ENCODE assay signal across 8 cellular contexts in the genomic region with DNA sequence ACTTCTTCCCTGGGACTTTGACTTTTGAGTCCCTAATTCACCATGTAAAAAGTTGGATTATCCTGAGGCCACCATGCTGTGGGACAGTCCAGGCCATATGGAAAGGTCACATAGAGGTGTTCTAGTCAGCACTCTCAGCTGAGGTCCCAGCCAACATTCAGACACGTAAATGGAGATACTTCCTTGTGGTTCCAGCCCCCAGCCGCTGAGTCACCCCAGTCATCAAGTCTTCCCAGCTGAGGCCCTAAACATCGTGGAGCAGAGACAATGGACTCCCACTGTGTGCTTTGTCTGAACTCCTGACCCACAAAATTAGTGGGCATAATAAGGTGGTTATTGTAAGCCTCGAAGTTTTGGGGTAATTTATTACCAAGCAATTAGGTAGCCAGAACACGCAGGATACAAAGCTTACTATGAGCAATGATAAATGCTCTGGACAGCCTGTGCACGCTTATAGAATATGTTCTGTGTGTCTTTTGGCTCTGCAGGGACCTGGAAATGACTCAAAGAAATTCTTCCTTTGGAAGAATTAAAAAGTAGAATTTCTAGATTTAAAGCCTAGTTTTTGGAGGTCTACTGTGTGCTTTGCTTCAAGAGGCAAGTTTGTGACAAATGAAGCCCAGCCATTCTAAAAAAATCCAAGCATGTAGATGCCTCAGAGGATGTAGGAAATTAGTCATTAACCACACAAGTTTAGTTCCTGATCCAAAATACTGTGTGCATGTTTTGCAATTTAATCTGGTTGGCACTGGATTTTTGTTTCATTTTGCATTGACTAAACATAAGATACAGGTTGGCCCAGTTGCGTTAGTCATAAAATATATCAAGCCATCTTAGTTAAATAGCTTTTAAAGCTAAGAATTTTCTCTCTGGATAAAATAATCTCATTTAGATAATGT. TPM values are rescaled to one million over a fixed set of nuclear protein-coding genes. Genes with fewer than 3 reads are reported as not detected.
DNase-seq lines count a peak whose midpoint lies in the region; ATAC-seq and TF ChIP-seq lines count a peak whose summit lies in the region.

No MANE protein-coding gene starts in this region.

- H3K79me2 ChIP-seq in osteoblast (ENCODE audit: insufficient read depth, low read length): no peaks in the 10 kb centered on the region

- peak overlapping the region; percentile 8 for H3K4me3 ChIP-seq in osteoblast (ENCODE audit: insufficient read depth, low read length)

- peak overlapping the region; percentile 71 for H3K4me2 ChIP-seq in osteoblast (ENCODE audit: insufficient read depth, low read length)

- TF ChIP-seq CTCF in RWPE1 (conservative IDR thresholded peaks at IDR 0.05; ENCODE audit: low read depth) (no peak), osteoblast (IDR thresholded peaks at IDR 0.05; ENCODE audit: extremely low read depth, low read depth, low read length) (no peak)

- H3K4me1 ChIP-seq in osteoblast (ENCODE audit: insufficient read depth, low read length): peaks cover 18% of the 10 kb centered on the region

- H2AFZ ChIP-seq in osteoblast (ENCODE audit: low read length): peak overlapping the region; percentile 45

- DNase-seq in EL: peak; percentile 86
- DNase-seq in RWPE1 (ENCODE audit: low spot score): peak; percentile 75
- peak; percentile 51 to 87 for DNase-seq in dermis microvascular lymphatic vessel endothelial cell (ENCODE audit: low read depth in 2 of 2)
- DNase-seq in osteoblast (ENCODE audit: insufficient read length, low spot score, missing footprints): peak; percentile 41
- no peak for DNase-seq in NCI-H526 treated with DMSO at 0.1 percent for 48 hours (lab: John Stamatoyannopoulos, UW)
- DNase-seq in activated CD8-positive, alpha-beta memory T cell treated with anti-CD3 and anti-CD28 coated beads, Interleukin-2, amount 50 U/mL, for 4 hours: no peak

- CTCF ChIA-PET in RWPE1 (lab: Yijun Ruan, JAX): interaction anchor here (1.0 kb wide), 1 partner anchor 33 kb away, joined by 3 read pairs; the partner anchor contains the start of gene SLC9A7

- no peaks in the 10 kb centered on the region for H4K20me1 ChIP-seq in osteoblast (ENCODE audit: insufficient read depth, low read length)

- no peaks in the 10 kb centered on the region for H3K9me3 ChIP-seq in osteoblast (ENCODE audit: low read depth, low read length)

- peak overlapping the region; percentile 86 for H3K27ac ChIP-seq in RWPE1
- peak overlapping the region; percentile 82 for H3K27ac ChIP-seq in osteoblast (ENCODE audit: low read depth, low read length)

- POLR2A ChIA-PET in RWPE1 (lab: Yijun Ruan, JAX; ENCODE audit: low non-redundant PET): no interaction called here

- no peaks in the 10 kb centered on the region for H3K36me3 ChIP-seq in osteoblast (ENCODE audit: insufficient read depth, low read length)

- H3K27me3 ChIP-seq in osteoblast (ENCODE audit: insufficient read depth, low read length): no peaks in the 10 kb centered on the region

- ATAC-seq in HG02610 (IDR thresholded peaks at IDR 0.05; ENCODE audit: unreplicated experiment) (peak; percentile 78), GM19035 (IDR thresholded peaks at IDR 0.05; ENCODE audit: unreplicated experiment) (no peak)

RNA-seq across cellular contexts. Expression of gene SLC9A7, which starts 33.3 kb away (rescaled TPM):
- 8.2 and 9.0 TPM in 2 replicates for total RNA-seq in dermis microvascular lymphatic vessel endothelial cell
- 42.0 and 43.6 TPM in 2 replicates for total RNA-seq in osteoblast

RNA-seq across cellular contexts. Expression of gene RP2, which starts 44.7 kb away (rescaled TPM):
- total RNA-seq in dermis microvascular lymphatic vessel endothelial cell: 24.3 and 25.5 TPM in 2 replicates
- 18.6 and 19.5 TPM in 2 replicates for total RNA-seq in osteoblast

Comparison
In these comparisons a context has a peak if more than half of its experiments do, and no peak if none do; other contexts are left out.
1. DNase-seq: peak in EL (single experiment), RWPE1 (single experiment), dermis microvascular lymphatic vessel endothelial cell (2 of 2) and osteoblast (single experiment); none in NCI-H526 treated with DMSO at 0.1 percent for 48 hours (single experiment) and activated CD8-positive, alpha-beta memory T cell treated with anti-CD3 and anti-CD28 coated beads, Interleukin-2, amount 50 U/mL, for 4 hours (single experiment).